In genomic region chr3:62149962-62150361, GRCh38 we compare ENCODE assay signal across 16 cellular contexts.
DNase-seq lines count a peak whose midpoint lies in the region; ATAC-seq and TF ChIP-seq lines count a peak whose summit lies in the region.
"Had no signal": no experiment of that assay in that cellular context is flagged by ENCODE, and none has a peak within 500 bp of the region (broad histone marks: within the 10 kb centered on the region; RNA-seq: fewer than 3 reads in every experiment).

No MANE protein-coding gene starts in this region.

- intact Hi-C loops in aorta (cut with DNase I): no loop called here

- peak overlapping the region; percentile 1 to 72 for H3K27ac Mint-ChIP-seq in stimulated activated naive CD8-positive, alpha-beta T cell treated with anti-CD3 and anti-CD28 coated beads, Interleukin-15, amount 100 ng/mL, for 72 hours
- no peak overlapping the region for H3K27ac Mint-ChIP-seq in neural progenitor cell

- peaks cover 0 to 36% of the 10 kb centered on the region in 2 donors for H3K4me1 ChIP-seq in right atrium auricular region
- H3K4me1 ChIP-seq in aorta (ENCODE audit: control insufficient read depth in 1 of 2, insufficient read depth in 2 of 2, low read length in 2 of 2): no peaks in the 10 kb centered on the region
- H3K4me1 ChIP-seq in neural progenitor cell: no peaks in the 10 kb centered on the region
- H3K4me1 ChIP-seq: A549 had no signal

- H3F3A ChIP-seq in neural progenitor cell (ENCODE audit: low read depth): no peaks in the 10 kb centered on the region

- no peak for DNase-seq in stimulated activated naive CD8-positive, alpha-beta T cell treated with anti-CD3 and anti-CD28 coated beads, Interleukin-15, amount 100 ng/mL, for 72 hours
- DNase-seq in stimulated activated naive CD8-positive, alpha-beta T cell treated with anti-CD3 and anti-CD28 coated beads, Interleukin-15, Interleukin-2, amounts not matched to agents 100 U/mL and 50 U/mL, for 24 hours: no peak
- DNase-seq in brain microvascular endothelial cell (peak; percentile 33), right atrium auricular region (ENCODE audit: low spot score) (no peak), aorta (no peak), neural progenitor cell (ENCODE audit: low spot score) (no peak), GM10248 (ENCODE audit: extremely low spot score) (no peak)
- DNase-seq: activated effector memory CD4-positive, alpha-beta T cell treated with Interleukin-2 at 50 U/mL for 16 hours; central memory CD4-positive, alpha-beta T cell; NCI-H1105; NCI-H524; occipital lobe; stimulated activated CD4-positive, alpha-beta T cell treated with anti-CD3 and anti-CD28 coated beads, Interleukin-12 subunit alpha, Interleukin-12 subunit beta, amount 100 ng/mL, for 4 hours had no signal

- CTCF ChIA-PET in GM10248 (lab: Yijun Ruan, JAX): interaction anchor here (1.5 kb wide), 1 partner anchor 12 kb away, joined by 3 read pairs; no protein-coding TSS in a partner anchor

- no peak for ATAC-seq in stimulated activated naive CD8-positive, alpha-beta T cell treated with anti-CD3 and anti-CD28 coated beads, Interleukin-15, amount 100 ng/mL, for 72 hours
- ATAC-seq in stimulated activated naive CD8-positive, alpha-beta T cell treated with anti-CD3 and anti-CD28 coated beads, Interleukin-15, Interleukin-2, amounts not matched to agents 100 U/mL and 50 U/mL, for 24 hours: no peak
- ATAC-seq in aorta (ENCODE audit: low FRiP score): peak; percentile 25
- ATAC-seq in HG03520 (IDR thresholded peaks at IDR 0.05; ENCODE audit: unreplicated experiment): no peak
- ATAC-seq: A549, Panc1 had no signal

- H3K9me3 Mint-ChIP-seq in stimulated activated naive CD8-positive, alpha-beta T cell treated with anti-CD3 and anti-CD28 coated beads, Interleukin-15, amount 100 ng/mL, for 72 hours: no peaks in the 10 kb centered on the region
- H3K9me3 Mint-ChIP-seq in neural progenitor cell: no peaks in the 10 kb centered on the region

- H2AFZ ChIP-seq in neural progenitor cell (replicated peaks): no peak overlapping the region

- POLR2A ChIA-PET in GM10248 (lab: Yijun Ruan, JAX): no interaction called here

- H3K27me3 ChIP-seq in brain microvascular endothelial cell (replicated peaks) (no peaks in the 10 kb centered on the region), right atrium auricular region (no peaks in the 10 kb centered on the region), aorta (ENCODE audit: control insufficient read depth in 1 of 2, insufficient read depth in 2 of 2, low read length in 1 of 2) (no peaks in the 10 kb centered on the region), neural progenitor cell (no peaks in the 10 kb centered on the region)

- 18 to 28% methylated on average over 2 of the region's 2 CpGs for WGBS in aorta, 2 donors

- H3K36me3 ChIP-seq in brain microvascular endothelial cell (replicated peaks) (no peaks in the 10 kb centered on the region), right atrium auricular region (no peaks in the 10 kb centered on the region), aorta (ENCODE audit: control insufficient read depth in 1 of 2, insufficient read depth in 2 of 2, low read length in 1 of 2) (no peaks in the 10 kb centered on the region), neural progenitor cell (no peaks in the 10 kb centered on the region)

- H3K4me3 Mint-ChIP-seq in stimulated activated naive CD8-positive, alpha-beta T cell treated with anti-CD3 and anti-CD28 coated beads, Interleukin-15, amount 100 ng/mL, for 72 hours: no peak overlapping the region
- H3K4me3 Mint-ChIP-seq in neural progenitor cell: no peak overlapping the region

- H3K4me3 ChIP-seq in brain microvascular endothelial cell (ENCODE audit: low read depth, low read length) (no peak overlapping the region), right atrium auricular region (no peak overlapping the region), aorta (ENCODE audit: low read length in 2 of 2) (no peak overlapping the region), neural progenitor cell (no peak overlapping the region)
- H3K4me3 ChIP-seq: A549 had no signal

- in situ Hi-C loops in brain microvascular endothelial cell (cut with HindIII; ENCODE audit: low pct_ligation_motif_present, low sequenced_read_pairs): loop anchor here (25.0 kb wide), 1 partner anchor 288 kb away; no protein-coding TSS in a partner anchor

- H3K36me3 Mint-ChIP-seq in neural progenitor cell: no peaks in the 10 kb centered on the region

- no peaks in the 10 kb centered on the region for H3K79me2 ChIP-seq in neural progenitor cell (ENCODE audit: low read depth)

- H3K27me3 Mint-ChIP-seq in stimulated activated naive CD8-positive, alpha-beta T cell treated with anti-CD3 and anti-CD28 coated beads, Interleukin-15, amount 100 ng/mL, for 72 hours: no peaks in the 10 kb centered on the region
- peaks cover 10% of the 10 kb centered on the region for H3K27me3 Mint-ChIP-seq in neural progenitor cell (ENCODE audit: insufficient read depth, low read depth)

- H3K27ac ChIP-seq in brain microvascular endothelial cell (no peak overlapping the region), right atrium auricular region (peak overlapping the region; percentile 20 to 65), aorta (ENCODE audit: low read depth in 1 of 2, low read length in 2 of 2) (peak overlapping the region in 1 of 2 donors; percentile 45), neural progenitor cell (no peak overlapping the region)
- H3K27ac ChIP-seq: A549 had no signal

- no peak overlapping the region for H3K9ac ChIP-seq in neural progenitor cell

- H3K4me1 Mint-ChIP-seq in stimulated activated naive CD8-positive, alpha-beta T cell treated with anti-CD3 and anti-CD28 coated beads, Interleukin-15, amount 100 ng/mL, for 72 hours: no peaks in the 10 kb centered on the region
- peaks cover 9% of the 10 kb centered on the region for H3K4me1 Mint-ChIP-seq in neural progenitor cell

- H3K4me2 ChIP-seq in neural progenitor cell: no peak overlapping the region
- H3K4me2 ChIP-seq: A549 had no signal

- H3K9me3 ChIP-seq in right atrium auricular region (no peaks in the 10 kb centered on the region), aorta (ENCODE audit: control insufficient read depth, low read length) (no peaks in the 10 kb centered on the region), neural progenitor cell (ENCODE audit: low read depth) (no peaks in the 10 kb centered on the region)
- H3K9me3 ChIP-seq: A549 had no signal

- H4K20me1 ChIP-seq in neural progenitor cell (ENCODE audit: low read depth): peaks cover 3% of the 10 kb centered on the region

- no peak for TF ChIP-seq CTCF in brain microvascular endothelial cell (IDR thresholded peaks at IDR 0.05; ENCODE audit: low read depth, low read length, missing control alignments)
- no peak for TF ChIP-seq CTCF in right atrium auricular region (IDR thresholded peaks at IDR 0.05)
- TF ChIP-seq CTCF in neural progenitor cell (IDR thresholded peaks at IDR 0.05): no peak
- no peak for TF ChIP-seq CTCF in GM10248 (IDR thresholded peaks at IDR 0.05; ENCODE audit: control extremely low read depth, extremely low read depth, low read depth, missing control alignments)

Comparison
In these comparisons a context has a peak if more than half of its experiments do, and no peak if none do; other contexts are left out.
1. H3K27ac ChIP-seq: peak in right atrium auricular region (2 of 2); none in brain microvascular endothelial cell (single experiment) and neural progenitor cell (single experiment).